ENCODE assay signal across 25 cellular contexts in genomic region chr11:45374632-45375031, GRCh38.
DNase-seq lines count a peak whose midpoint lies in the region; ATAC-seq lines count a peak whose summit lies in the region.
"Had no signal": no experiment of that assay in that cellular context is flagged by ENCODE, and none has a peak within 500 bp of the region (broad histone marks: within the 10 kb centered on the region; RNA-seq: fewer than 3 reads in every experiment).

No MANE protein-coding gene starts in this region.

- intact Hi-C loops in activated CD4-positive, alpha-beta T cell treated with anti-CD3 and anti-CD28 coated beads for 36 hours (cut with DNase I, micrococcal nuclease) = no loop called here
- intact Hi-C loops in activated CD4-positive, alpha-beta T cell treated with anti-CD3 and anti-CD28 coated beads, Interleukin-2, amount 10 ng/mL, durations not matched to agents 24 days and 14 days (cut with micrococcal nuclease) = no loop called here
- intact Hi-C loops in CD4-positive, alpha-beta memory T cell (cut with micrococcal nuclease) = no loop called here
- intact Hi-C loops in Right ventricle myocardium inferior (cut with DNase I) = no loop called here

- H3K4me1 ChIP-seq in CD4-positive, alpha-beta memory T cell (ENCODE audit: insufficient read depth, low read length) = peaks cover 35% of the 10 kb centered on the region
- H3K4me1 ChIP-seq: BE2C had no signal

- H3K9me3 ChIP-seq in CD4-positive, alpha-beta memory T cell (ENCODE audit: control insufficient read depth in 1 of 2, low read length in 2 of 2) = no peaks in the 10 kb centered on the region
- no peaks in the 10 kb centered on the region for H3K9me3 ChIP-seq in T-helper 17 cell (ENCODE audit: control insufficient read depth, low read length, poor library complexity, severe bottlenecking)
- H3K9me3 ChIP-seq: BE2C, lower lobe of right lung, SK-N-SH, thoracic aorta had no signal

- peaks cover 8% of the 10 kb centered on the region for H3K27me3 Mint-ChIP-seq in activated CD4-positive, alpha-beta T cell treated with anti-CD3 and anti-CD28 coated beads for 36 hours
- H3K27me3 Mint-ChIP-seq in activated CD4-positive, alpha-beta T cell treated with anti-CD3 and anti-CD28 coated beads, Interleukin-2, amount 10 ng/mL, durations not matched to agents 24 days and 14 days = peaks cover 22% of the 10 kb centered on the region
- peaks cover 4 to 6% of the 10 kb centered on the region in 2 donors for H3K27me3 Mint-ChIP-seq in CD4-positive, alpha-beta memory T cell
- H3K27me3 Mint-ChIP-seq in T-helper 17 cell = peaks cover under 1% of the 10 kb centered on the region
- peaks cover 15% of the 10 kb centered on the region for H3K27me3 Mint-ChIP-seq in memory B cell

- H3K27ac Mint-ChIP-seq in activated CD4-positive, alpha-beta T cell treated with anti-CD3 and anti-CD28 coated beads for 36 hours = no peak overlapping the region
- no peak overlapping the region for H3K27ac Mint-ChIP-seq in activated CD4-positive, alpha-beta T cell treated with anti-CD3 and anti-CD28 coated beads, Interleukin-2, amount 10 ng/mL, durations not matched to agents 24 days and 14 days
- peak overlapping the region; percentile 82 to 97 (median 96) for H3K27ac Mint-ChIP-seq in CD4-positive, alpha-beta memory T cell
- H3K27ac Mint-ChIP-seq in T-helper 17 cell = peak overlapping the region; percentile 94
- H3K27ac Mint-ChIP-seq in memory B cell = peak overlapping the region; percentile 86
- H3K27ac Mint-ChIP-seq: activated CD4-positive, alpha-beta memory T cell treated with anti-CD3 and anti-CD28 coated beads, Interleukin-2, amount 10 ng/mL, durations not matched to agents 7 days and 5 days; HFFc6; WTC11 had no signal

- H3K36me3 ChIP-seq in CD4-positive, alpha-beta memory T cell (ENCODE audit: insufficient read depth, low read length) = no peaks in the 10 kb centered on the region
- H3K36me3 ChIP-seq: BE2C, cardiac muscle cell, lower lobe of right lung, thoracic aorta had no signal

- no peaks in the 10 kb centered on the region for H3K9me3 Mint-ChIP-seq in activated CD4-positive, alpha-beta T cell treated with anti-CD3 and anti-CD28 coated beads for 36 hours (ENCODE audit: low read depth)
- no peaks in the 10 kb centered on the region for H3K9me3 Mint-ChIP-seq in activated CD4-positive, alpha-beta T cell treated with anti-CD3 and anti-CD28 coated beads, Interleukin-2, amount 10 ng/mL, durations not matched to agents 24 days and 14 days
- no peaks in the 10 kb centered on the region for H3K9me3 Mint-ChIP-seq in CD4-positive, alpha-beta memory T cell
- no peaks in the 10 kb centered on the region for H3K9me3 Mint-ChIP-seq in memory B cell
- H3K9me3 Mint-ChIP-seq: activated CD4-positive, alpha-beta memory T cell treated with anti-CD3 and anti-CD28 coated beads, Interleukin-2, amount 10 ng/mL, durations not matched to agents 7 days and 5 days; HFFc6; WTC11 had no signal

- H3K27me3 ChIP-seq in CD4-positive, alpha-beta memory T cell (ENCODE audit: insufficient read depth, low read length) = no peaks in the 10 kb centered on the region
- H3K27me3 ChIP-seq: BE2C had no signal

- CTCF ChIA-PET in activated CD4-positive, alpha-beta T cell treated with anti-CD3 and anti-CD28 coated beads for 36 hours (lab: Charles Lee) = interaction anchor here (0.5 to 1.9 kb wide), 6 partner anchors 9 to 874 kb away, joined by 3 to 8 read pairs (median 3); no protein-coding TSS in a partner anchor
- CTCF ChIA-PET in CD4-positive, alpha-beta memory T cell (lab: Charles Lee; ENCODE audit: partially characterized antibody) = interaction anchor here (0.8 to 6.1 kb wide), 3 partner anchors 270 to 397 kb away, joined by 3 to 95 read pairs (median 10); no protein-coding TSS in a partner anchor

- H3K4me3 Mint-ChIP-seq in activated CD4-positive, alpha-beta T cell treated with anti-CD3 and anti-CD28 coated beads for 36 hours = no peak overlapping the region
- H3K4me3 Mint-ChIP-seq in activated CD4-positive, alpha-beta T cell treated with anti-CD3 and anti-CD28 coated beads, Interleukin-2, amount 10 ng/mL, durations not matched to agents 24 days and 14 days = no peak overlapping the region
- peak overlapping the region; percentile 8 to 76 (median 60) for H3K4me3 Mint-ChIP-seq in CD4-positive, alpha-beta memory T cell
- H3K4me3 Mint-ChIP-seq in T-helper 17 cell = peak overlapping the region; percentile 52
- no peak overlapping the region for H3K4me3 Mint-ChIP-seq in memory B cell
- H3K4me3 Mint-ChIP-seq: activated CD4-positive, alpha-beta memory T cell treated with anti-CD3 and anti-CD28 coated beads, Interleukin-2, amount 10 ng/mL, durations not matched to agents 7 days and 5 days; HFFc6; WTC11 had no signal

- DNase-seq in activated CD4-positive, alpha-beta T cell treated with anti-CD3 and anti-CD28 coated beads for 36 hours = no peak
- no peak for DNase-seq in activated CD4-positive, alpha-beta T cell treated with anti-CD3 and anti-CD28 coated beads, Interleukin-2, amount 10 ng/mL, durations not matched to agents 24 days and 14 days
- DNase-seq in CD4-positive, alpha-beta memory T cell = peak; percentile 59 to 78 (median 70)
- DNase-seq in T-helper 17 cell (peak in 1 of 3 donors; percentile 35), memory B cell (ENCODE audit: low spot score in 2 of 2) (peak in 1 of 2 donors; percentile 9), Right ventricle myocardium inferior (ENCODE audit: missing footprints) (no peak), NCI-H774 (lab: John Stamatoyannopoulos, UW) (no peak)
- DNase-seq: activated CD4-positive, alpha-beta memory T cell treated with anti-CD3 and anti-CD28 coated beads, Interleukin-2, amount 10 ng/mL, durations not matched to agents 7 days and 5 days; amygdala; BE2C; foreskin melanocyte; HFFc6; hypothalamus; islet precursor cell; lower lobe of right lung; NCI-H1436 treated with DMSO at 0.1 percent for 48 hours; posterior cingulate gyrus; SK-N-SH had no signal

- POLR2A ChIA-PET in activated CD4-positive, alpha-beta T cell treated with anti-CD3 and anti-CD28 coated beads for 36 hours (lab: Charles Lee) = no interaction called here
- POLR2A ChIA-PET in CD4-positive, alpha-beta memory T cell (lab: Charles Lee; ENCODE audit: partially characterized antibody) = interaction anchor here (0.6 kb wide), 1 partner anchor 20 kb away, joined by 3 read pairs; no protein-coding TSS in a partner anchor

- no peaks in the 10 kb centered on the region for H3K36me3 Mint-ChIP-seq in activated CD4-positive, alpha-beta T cell treated with anti-CD3 and anti-CD28 coated beads for 36 hours (ENCODE audit: low read depth)
- no peaks in the 10 kb centered on the region for H3K36me3 Mint-ChIP-seq in activated CD4-positive, alpha-beta T cell treated with anti-CD3 and anti-CD28 coated beads, Interleukin-2, amount 10 ng/mL, durations not matched to agents 24 days and 14 days (ENCODE audit: low read depth)
- no peaks in the 10 kb centered on the region for H3K36me3 Mint-ChIP-seq in CD4-positive, alpha-beta memory T cell
- H3K36me3 Mint-ChIP-seq in T-helper 17 cell (ENCODE audit: low read depth) = no peaks in the 10 kb centered on the region
- no peaks in the 10 kb centered on the region for H3K36me3 Mint-ChIP-seq in memory B cell
- H3K36me3 Mint-ChIP-seq: WTC11 had no signal

- H3K4me3 ChIP-seq in CD4-positive, alpha-beta memory T cell (ENCODE audit: low read length in 2 of 2) = no peak overlapping the region
- H3K4me3 ChIP-seq: cardiac muscle cell, lower lobe of right lung, thoracic aorta had no signal

- peak overlapping the region; percentile 44 for H3K27ac ChIP-seq in CD4-positive, alpha-beta memory T cell (ENCODE audit: low read depth, low read length)
- H3K27ac ChIP-seq: cardiac muscle cell, lower lobe of right lung, thoracic aorta had no signal

- peaks cover 16% of the 10 kb centered on the region for H3K4me1 Mint-ChIP-seq in activated CD4-positive, alpha-beta T cell treated with anti-CD3 and anti-CD28 coated beads for 36 hours
- peaks cover 9% of the 10 kb centered on the region for H3K4me1 Mint-ChIP-seq in activated CD4-positive, alpha-beta T cell treated with anti-CD3 and anti-CD28 coated beads, Interleukin-2, amount 10 ng/mL, durations not matched to agents 24 days and 14 days
- H3K4me1 Mint-ChIP-seq in CD4-positive, alpha-beta memory T cell = peaks cover 22 to 59% (median 26%) of the 10 kb centered on the region in 4 donors
- peaks cover 21% of the 10 kb centered on the region for H3K4me1 Mint-ChIP-seq in T-helper 17 cell
- peaks cover 18% of the 10 kb centered on the region for H3K4me1 Mint-ChIP-seq in memory B cell
- H3K4me1 Mint-ChIP-seq: activated CD4-positive, alpha-beta memory T cell treated with anti-CD3 and anti-CD28 coated beads, Interleukin-2, amount 10 ng/mL, durations not matched to agents 7 days and 5 days had no signal

- peak; percentile 19 for ATAC-seq in activated CD4-positive, alpha-beta T cell treated with anti-CD3 and anti-CD28 coated beads for 36 hours
- peak; percentile 85 for ATAC-seq in T-helper 17 cell
- peak; percentile 72 for ATAC-seq in memory B cell (ENCODE audit: low read depth)
- no peak for ATAC-seq in Right ventricle myocardium inferior
- ATAC-seq in GM18517 (IDR thresholded peaks at IDR 0.05; ENCODE audit: unreplicated experiment) = no peak
- ATAC-seq: HepG2, Panc1, sciatic nerve, WTC11 had no signal

Comparison
In these comparisons a context has a peak if more than half of its experiments do, and no peak if none do; other contexts are left out.
1. ATAC-seq: peak in activated CD4-positive, alpha-beta T cell treated with anti-CD3 and anti-CD28 coated beads for 36 hours (single experiment), T-helper 17 cell (single experiment) and memory B cell (single experiment); none in Right ventricle myocardium inferior (single experiment) and GM18517 (single experiment).
2. DNase-seq: peak in CD4-positive, alpha-beta memory T cell (5 of 5); none in activated CD4-positive, alpha-beta T cell treated with anti-CD3 and anti-CD28 coated beads for 36 hours (single experiment), activated CD4-positive, alpha-beta T cell treated with anti-CD3 and anti-CD28 coated beads, Interleukin-2, amount 10 ng/mL, durations not matched to agents 24 days and 14 days (single experiment), Right ventricle myocardium inferior (single experiment) and NCI-H774 (single experiment).
3. H3K27ac Mint-ChIP-seq: peak in CD4-positive, alpha-beta memory T cell (7 of 7), T-helper 17 cell (single experiment) and memory B cell (single experiment); none in activated CD4-positive, alpha-beta T cell treated with anti-CD3 and anti-CD28 coated beads for 36 hours (single experiment) and activated CD4-positive, alpha-beta T cell treated with anti-CD3 and anti-CD28 coated beads, Interleukin-2, amount 10 ng/mL, durations not matched to agents 24 days and 14 days (single experiment).
4. H3K4me3 Mint-ChIP-seq: peak in CD4-positive, alpha-beta memory T cell (8 of 8) and T-helper 17 cell (single experiment); none in activated CD4-positive, alpha-beta T cell treated with anti-CD3 and anti-CD28 coated beads for 36 hours (single experiment), activated CD4-positive, alpha-beta T cell treated with anti-CD3 and anti-CD28 coated beads, Interleukin-2, amount 10 ng/mL, durations not matched to agents 24 days and 14 days (single experiment) and memory B cell (single experiment).